ENCODE assay signal across 10 cellular contexts in the genomic region with DNA sequence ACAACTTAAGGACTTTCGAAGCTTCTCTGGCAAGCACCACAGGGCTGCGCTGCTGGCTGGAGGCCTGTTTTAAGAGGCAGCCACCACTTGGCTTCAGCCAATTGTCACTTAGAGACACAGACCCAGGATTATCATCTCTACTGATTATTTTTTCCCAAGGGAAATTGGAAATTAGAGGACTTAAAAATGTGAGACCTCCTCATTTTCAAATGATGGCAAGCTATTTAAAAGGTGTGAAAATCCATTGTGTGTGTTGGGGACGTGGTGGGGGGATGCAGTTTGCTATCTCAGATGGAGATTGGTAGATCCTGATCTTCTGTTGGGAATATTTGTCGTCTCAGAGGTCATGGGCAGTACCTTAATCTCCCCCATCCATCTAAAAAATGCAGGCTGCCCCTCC. TPM values are rescaled to one million over a fixed set of nuclear protein-coding genes. Genes with fewer than 3 reads are reported as not detected.
"Had no signal": no experiment of that assay in that cellular context is flagged by ENCODE, and none has a peak within 500 bp of the region (broad histone marks: within the 10 kb centered on the region; RNA-seq: fewer than 3 reads in every experiment).

No MANE protein-coding gene starts in this region.

- ATAC-seq: HCT116 had no signal

- H3K4me2 ChIP-seq: KMS-11 had no signal

- H3K4me1 ChIP-seq: HAP-1 had no signal

- H3K9me3 Mint-ChIP-seq: HFFc6 had no signal

- H3K27ac Mint-ChIP-seq: HFFc6 had no signal

- DNase-seq: GM23248, GOT3, HFFc6, IMR-90, KBM-7 had no signal

- H3K4me3 ChIP-seq: GM23248, HAP-1 had no signal

- H3K27ac ChIP-seq: GM23248, KMS-11 had no signal

- H3K9ac ChIP-seq: GM23248, KMS-11 had no signal

- H3K9me3 ChIP-seq: HAP-1 had no signal

- H3K4me3 Mint-ChIP-seq: HFFc6 had no signal

- H2AFZ ChIP-seq: GM23248 had no signal

- H3K36me3 ChIP-seq: HAP-1 had no signal

RNA-seq across cellular contexts. Expression of a gene that starts 11.3 kb away (rescaled TPM):
- total RNA-seq: GM23248, H4, HT-29, IMR-90 had no signal
- polyA plus RNA-seq: GM23248, IMR-90 had no signal

RNA-seq across cellular contexts. Expression of a gene that starts 31.9 kb away (rescaled TPM):
- total RNA-seq: GM23248, H4, HFFc6, HT-29, IMR-90 had no signal
- polyA plus RNA-seq: GM23248, IMR-90 had no signal
